In genomic region chr3:152314677-152315353, GRCh38 we compare ENCODE assay signal across 14 cellular contexts. TPM values are rescaled to one million over a fixed set of nuclear protein-coding genes. Genes with fewer than 3 reads are reported as not detected.
DNase-seq lines count a peak whose midpoint lies in the region; ATAC-seq and TF ChIP-seq lines count a peak whose summit lies in the region.
"Had no signal": no experiment of that assay in that cellular context is flagged by ENCODE, and none has a peak within 500 bp of the region (broad histone marks: within the 10 kb centered on the region; RNA-seq: fewer than 3 reads in every experiment).

No MANE protein-coding gene starts in this region.

- H3K4me1 ChIP-seq in left lung (peaks cover 13 to 51% of the 10 kb centered on the region in 2 donors), thoracic aorta (ENCODE audit: control insufficient read depth in 1 of 2, low read depth in 2 of 2) (peaks cover 53 to 86% of the 10 kb centered on the region in 2 donors)

- peaks cover 50% of the 10 kb centered on the region for H3K36me3 Mint-ChIP-seq in activated CD8-positive, alpha-beta memory T cell treated with anti-CD3 and anti-CD28 coated beads, Interleukin-2, amount 10 ng/mL, durations not matched to agents 7 days and 5 days
- H3K36me3 Mint-ChIP-seq in activated naive CD8-positive, alpha-beta T cell treated with anti-CD3 and anti-CD28 coated beads for 36 hours: peaks cover 56% of the 10 kb centered on the region
- peaks cover 9% of the 10 kb centered on the region for H3K36me3 Mint-ChIP-seq in mesothelial cell of epicardium

- no peaks in the 10 kb centered on the region for H3K27me3 Mint-ChIP-seq in activated CD8-positive, alpha-beta memory T cell treated with anti-CD3 and anti-CD28 coated beads, Interleukin-2, amount 10 ng/mL, durations not matched to agents 7 days and 5 days
- no peaks in the 10 kb centered on the region for H3K27me3 Mint-ChIP-seq in activated naive CD8-positive, alpha-beta T cell treated with anti-CD3 and anti-CD28 coated beads for 36 hours
- H3K27me3 Mint-ChIP-seq in mesothelial cell of epicardium (ENCODE audit: low read depth): no peaks in the 10 kb centered on the region

- H3K27me3 ChIP-seq in left lung: no peaks in the 10 kb centered on the region
- no peaks in the 10 kb centered on the region for H3K27me3 ChIP-seq in thoracic aorta (replicated peaks; ENCODE audit: insufficient read depth)

- no peak for DNase-seq in activated CD8-positive, alpha-beta memory T cell treated with anti-CD3 and anti-CD28 coated beads, Interleukin-2, amount 10 ng/mL, durations not matched to agents 7 days and 5 days
- DNase-seq in activated CD8-positive, alpha-beta memory T cell treated with anti-CD3 and anti-CD28 coated beads for 24 hours: no peak
- no peak for DNase-seq in activated naive CD8-positive, alpha-beta T cell treated with anti-CD3 and anti-CD28 coated beads for 36 hours
- DNase-seq in left lung (no peak), thoracic aorta (ENCODE audit: low spot score) (no peak), mesothelial cell of epicardium (ENCODE audit: low spot score in 2 of 2, unreplicated experiment in 2 of 2) (no peak)
- DNase-seq in stimulated activated naive CD4-positive, alpha-beta T cell (lab: John Stamatoyannopoulos, UW): no peak
- DNase-seq: GF-D8; Karpas-422; mucosa of descending colon; NCI-H82; stimulated activated CD4-positive, alpha-beta T cell treated with anti-CD3 and anti-CD28 coated beads, Interleukin-15, amount 100 ng/mL, for 24 hours; stimulated activated naive CD4-positive, alpha-beta T cell treated with Interleukin-2 at 50 U/mL for 16 hours had no signal

- no peak overlapping the region for H3K4me3 ChIP-seq in left lung
- H3K4me3 ChIP-seq in thoracic aorta: peak overlapping the region; percentile 50
- H3K4me3 ChIP-seq: mucosa of descending colon had no signal

- no peak for ATAC-seq in activated CD8-positive, alpha-beta memory T cell treated with anti-CD3 and anti-CD28 coated beads, Interleukin-2, amount 10 ng/mL, durations not matched to agents 7 days and 5 days
- ATAC-seq in left lung (peak; percentile 8), thoracic aorta (ENCODE audit: insufficient number of reproducible peaks, low FRiP score, low read depth) (peak; percentile 50), GM21526 (IDR thresholded peaks at IDR 0.05; ENCODE audit: low FRiP score, unreplicated experiment) (no peak)
- ATAC-seq: mucosa of descending colon had no signal

- no peaks in the 10 kb centered on the region for H3K9me3 ChIP-seq in left lung
- H3K9me3 ChIP-seq in thoracic aorta: no peaks in the 10 kb centered on the region
- H3K9me3 ChIP-seq: mucosa of descending colon had no signal

- peak overlapping the region; percentile 3 for H3K27ac Mint-ChIP-seq in activated CD8-positive, alpha-beta memory T cell treated with anti-CD3 and anti-CD28 coated beads, Interleukin-2, amount 10 ng/mL, durations not matched to agents 7 days and 5 days
- peak overlapping the region; percentile 73 for H3K27ac Mint-ChIP-seq in activated naive CD8-positive, alpha-beta T cell treated with anti-CD3 and anti-CD28 coated beads for 36 hours
- no peak overlapping the region for H3K27ac Mint-ChIP-seq in mesothelial cell of epicardium

- H3K4me3 Mint-ChIP-seq in activated CD8-positive, alpha-beta memory T cell treated with anti-CD3 and anti-CD28 coated beads, Interleukin-2, amount 10 ng/mL, durations not matched to agents 7 days and 5 days: no peak overlapping the region
- no peak overlapping the region for H3K4me3 Mint-ChIP-seq in activated naive CD8-positive, alpha-beta T cell treated with anti-CD3 and anti-CD28 coated beads for 36 hours
- no peak overlapping the region for H3K4me3 Mint-ChIP-seq in mesothelial cell of epicardium

- H3K4me1 Mint-ChIP-seq in activated CD8-positive, alpha-beta memory T cell treated with anti-CD3 and anti-CD28 coated beads, Interleukin-2, amount 10 ng/mL, durations not matched to agents 7 days and 5 days: peaks cover 66% of the 10 kb centered on the region
- peaks cover 66% of the 10 kb centered on the region for H3K4me1 Mint-ChIP-seq in activated naive CD8-positive, alpha-beta T cell treated with anti-CD3 and anti-CD28 coated beads for 36 hours
- peaks cover 14% of the 10 kb centered on the region for H3K4me1 Mint-ChIP-seq in mesothelial cell of epicardium

- intact Hi-C loops in left lung (cut with DNase I): no loop called here

- H3K27ac ChIP-seq in left lung (peak overlapping the region; percentile 27 to 45), thoracic aorta (peak overlapping the region; percentile 75 to 84)

- TF ChIP-seq CTCF in left lung (IDR thresholded peaks at IDR 0.05) (no peak), thoracic aorta (IDR thresholded peaks at IDR 0.05) (no peak), mesothelial cell of epicardium (IDR thresholded peaks at IDR 0.05; ENCODE audit: unreplicated experiment) (no peak)

- no peaks in the 10 kb centered on the region for H3K9me3 Mint-ChIP-seq in activated CD8-positive, alpha-beta memory T cell treated with anti-CD3 and anti-CD28 coated beads, Interleukin-2, amount 10 ng/mL, durations not matched to agents 7 days and 5 days (ENCODE audit: low read depth)
- no peaks in the 10 kb centered on the region for H3K9me3 Mint-ChIP-seq in activated naive CD8-positive, alpha-beta T cell treated with anti-CD3 and anti-CD28 coated beads for 36 hours
- H3K9me3 Mint-ChIP-seq in mesothelial cell of epicardium: no peaks in the 10 kb centered on the region

- CTCF ChIA-PET in activated CD8-positive, alpha-beta memory T cell treated with anti-CD3 and anti-CD28 coated beads, Interleukin-2, amount 10 ng/mL, durations not matched to agents 7 days and 5 days (lab: Charles Lee): interaction anchor here (1.3 kb wide), 1 partner anchor 12 kb away, joined by 3 read pairs; no protein-coding TSS in a partner anchor

- no peaks in the 10 kb centered on the region for H3K36me3 ChIP-seq in left lung
- H3K36me3 ChIP-seq in thoracic aorta: no peaks in the 10 kb centered on the region

RNA-seq across cellular contexts. Expression of gene MBNL1, which starts 46.1 kb away (rescaled TPM):
- 100 to 1,000 TPM; 370 to 398 TPM for total RNA-seq in activated CD8-positive, alpha-beta memory T cell treated with anti-CD3 and anti-CD28 coated beads, Interleukin-2, amount 10 ng/mL, durations not matched to agents 7 days and 5 days
- 100 to 1,000 TPM; 385 to 392 TPM for total RNA-seq in activated naive CD8-positive, alpha-beta T cell treated with anti-CD3 and anti-CD28 coated beads for 36 hours
- 100 to 1,000 TPM; 226 to 246 TPM for total RNA-seq in left lung
- total RNA-seq in thoracic aorta: 1,000 to 10,000 TPM in 1 of 2 donors, 100 to 1,000 TPM in 1; 783 to 1,062 TPM
- 67.8 to 74.8 TPM (median 72.9 TPM) in 3 replicates for total RNA-seq in mesothelial cell of epicardium

Comparison
In these comparisons a context has a peak if more than half of its experiments do, and no peak if none do; other contexts are left out.
1. ATAC-seq: peak in left lung (single experiment) and thoracic aorta (single experiment); none in activated CD8-positive, alpha-beta memory T cell treated with anti-CD3 and anti-CD28 coated beads, Interleukin-2, amount 10 ng/mL, durations not matched to agents 7 days and 5 days (single experiment) and GM21526 (single experiment).